9 cellular contexts compared by ENCODE assay signal in the genomic region with DNA sequence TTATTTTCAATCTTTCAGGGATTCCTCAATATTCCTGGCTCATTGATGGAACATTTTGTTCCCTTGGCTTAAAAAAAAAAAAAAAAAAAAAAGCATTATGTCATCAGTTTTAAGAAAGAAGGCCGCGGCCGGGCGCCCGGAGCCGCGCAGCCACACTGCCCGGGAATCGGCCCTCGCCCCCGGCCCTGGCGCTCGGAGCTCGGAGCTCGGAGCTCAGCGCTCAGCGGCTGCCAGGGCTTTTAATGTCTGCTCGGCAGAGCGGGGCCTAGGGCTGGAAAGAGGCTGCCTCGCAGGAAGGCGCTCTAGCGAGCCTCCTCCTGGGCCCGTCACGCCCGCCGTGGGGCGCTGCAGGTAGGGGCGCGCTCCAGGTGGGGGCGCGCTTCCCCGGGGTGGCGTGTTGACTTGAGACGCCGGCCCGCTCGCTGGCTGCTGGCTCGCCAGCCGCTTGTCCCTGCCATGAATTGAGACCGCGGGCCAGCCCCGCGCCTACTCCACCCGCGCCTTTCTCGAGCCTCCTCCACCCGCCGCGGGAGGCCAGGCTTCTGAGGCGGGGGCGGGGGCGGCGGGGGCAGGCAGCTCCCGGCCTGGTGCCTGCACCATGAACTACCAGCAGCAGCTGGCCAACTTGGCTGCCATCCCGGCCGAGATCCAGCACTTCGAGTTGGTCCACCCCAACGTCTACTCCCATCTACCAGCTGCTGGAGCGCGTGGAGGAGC. TPM values are rescaled to one million over a fixed set of nuclear protein-coding genes. Genes with fewer than 3 reads are reported as not detected.
A peak's percentile ranks its signal among the peaks of the same experiment; 100 is the strongest.
DNase-seq lines count a peak whose midpoint lies in the region; ATAC-seq and TF ChIP-seq lines count a peak whose summit lies in the region.
"Had no signal": no experiment of that assay in that cellular context is flagged by ENCODE, and none has a peak within 500 bp of the region (broad histone marks: within the 10 kb centered on the region; RNA-seq: fewer than 3 reads in every experiment).

No MANE protein-coding gene starts in this region.

- ATAC-seq in stimulated activated naive CD8-positive, alpha-beta T cell treated with anti-CD3 and anti-CD28 coated beads, Interleukin-15, amount 100 ng/mL, for 72 hours = peak; percentile 58
- ATAC-seq in stimulated activated naive CD8-positive, alpha-beta T cell treated with anti-CD3 and anti-CD28 coated beads, Interleukin-15, Interleukin-2, amounts not matched to agents 100 U/mL and 50 U/mL, for 24 hours = no peak
- no peak for ATAC-seq in natural killer cell treated with Interleukin-12 subunit alpha and Interleukin-12 subunit beta and Interleukin-15 and Interleukin-18, amount 100 ng/mL, for 72 hours
- ATAC-seq: GM12878 had no signal

- H2AK5ac ChIP-seq in trophoblast cell (ENCODE audit: low read length) = no peak overlapping the region

- DNase-seq in stimulated activated naive CD8-positive, alpha-beta T cell treated with anti-CD3 and anti-CD28 coated beads, Interleukin-15, amount 100 ng/mL, for 72 hours = no peak
- no peak for DNase-seq in stimulated activated naive CD8-positive, alpha-beta T cell treated with anti-CD3 and anti-CD28 coated beads, Interleukin-15, Interleukin-2, amounts not matched to agents 100 U/mL and 50 U/mL, for 24 hours
- DNase-seq in SK-N-DZ (ENCODE audit: low spot score) (peak; percentile 47), glutamatergic neuron (peak; percentile 73), trophoblast cell (peak; percentile 14 to 52), activated T-cell treated with anti-CD3 and anti-CD28 coated beads for 4 hours (no peak), AML-193 (lab: John Stamatoyannopoulos, UW) (no peak)
- no peak for DNase-seq in natural killer cell treated with Interleukin-12 subunit alpha and Interleukin-12 subunit beta and Interleukin-15 and Interleukin-18, amount 100 ng/mL, for 72 hours (ENCODE audit: low spot score)

- H3K27ac Mint-ChIP-seq in stimulated activated naive CD8-positive, alpha-beta T cell treated with anti-CD3 and anti-CD28 coated beads, Interleukin-15, amount 100 ng/mL, for 72 hours = no peak overlapping the region
- no peak overlapping the region for H3K27ac Mint-ChIP-seq in glutamatergic neuron (ENCODE audit: unreplicated experiment)
- no peak overlapping the region for H3K27ac Mint-ChIP-seq in natural killer cell treated with Interleukin-12 subunit alpha and Interleukin-12 subunit beta and Interleukin-15 and Interleukin-18, amount 100 ng/mL, for 72 hours

- no peak overlapping the region for H3K18ac ChIP-seq in trophoblast cell (ENCODE audit: low read length)

- H3K4me1 ChIP-seq in trophoblast cell (ENCODE audit: control insufficient read depth in 1 of 2, insufficient read depth in 2 of 2, low read length in 2 of 2) = no peaks in the 10 kb centered on the region

- peak overlapping the region; percentile 52 for H2AFZ ChIP-seq in trophoblast cell (ENCODE audit: insufficient read depth, low read length, poor library complexity)

- no peaks in the 10 kb centered on the region for H3K9me3 Mint-ChIP-seq in stimulated activated naive CD8-positive, alpha-beta T cell treated with anti-CD3 and anti-CD28 coated beads, Interleukin-15, amount 100 ng/mL, for 72 hours
- peaks cover 6% of the 10 kb centered on the region for H3K9me3 Mint-ChIP-seq in glutamatergic neuron (ENCODE audit: unreplicated experiment)
- H3K9me3 Mint-ChIP-seq in natural killer cell treated with Interleukin-12 subunit alpha and Interleukin-12 subunit beta and Interleukin-15 and Interleukin-18, amount 100 ng/mL, for 72 hours = peaks cover 3% of the 10 kb centered on the region

- H3K27me3 ChIP-seq in trophoblast cell (ENCODE audit: insufficient read depth, low read length) = no peaks in the 10 kb centered on the region

- TF ChIP-seq CTCF in glutamatergic neuron (IDR thresholded peaks at IDR 0.05; ENCODE audit: partially characterized antibody, unreplicated experiment) = peak; percentile 67

- no peaks in the 10 kb centered on the region for H3K79me2 ChIP-seq in trophoblast cell (ENCODE audit: control insufficient read depth, insufficient read depth, low read length, poor library complexity)

- H2BK12ac ChIP-seq in trophoblast cell (ENCODE audit: low read length) = no peak overlapping the region

- no peak overlapping the region for H3K4me3 Mint-ChIP-seq in stimulated activated naive CD8-positive, alpha-beta T cell treated with anti-CD3 and anti-CD28 coated beads, Interleukin-15, amount 100 ng/mL, for 72 hours
- peak overlapping the region; percentile 67 for H3K4me3 Mint-ChIP-seq in glutamatergic neuron (ENCODE audit: unreplicated experiment)
- no peak overlapping the region for H3K4me3 Mint-ChIP-seq in natural killer cell treated with Interleukin-12 subunit alpha and Interleukin-12 subunit beta and Interleukin-15 and Interleukin-18, amount 100 ng/mL, for 72 hours

- no peak overlapping the region for H4K12ac ChIP-seq in trophoblast cell (ENCODE audit: low read depth, low read length)

- H3K9me3 ChIP-seq in trophoblast cell (ENCODE audit: insufficient read depth, low read depth, low read length) = peaks cover 6% of the 10 kb centered on the region

- no peak overlapping the region for H2BK120ac ChIP-seq in trophoblast cell (ENCODE audit: insufficient read depth, low read length, poor library complexity)

- no peaks in the 10 kb centered on the region for H3K36me3 ChIP-seq in trophoblast cell (ENCODE audit: control insufficient read depth in 1 of 2, insufficient read depth in 2 of 2, low read length in 2 of 2)

- H3K4me3 ChIP-seq in trophoblast cell (ENCODE audit: low read depth, low read length) = peak overlapping the region; percentile 6
- H3K4me3 ChIP-seq: GM12878 had no signal

- H3K36me3 Mint-ChIP-seq in glutamatergic neuron (ENCODE audit: unreplicated experiment) = peaks cover 6% of the 10 kb centered on the region
- H3K36me3 Mint-ChIP-seq in natural killer cell treated with Interleukin-12 subunit alpha and Interleukin-12 subunit beta and Interleukin-15 and Interleukin-18, amount 100 ng/mL, for 72 hours = no peaks in the 10 kb centered on the region

- no peak overlapping the region for H4K8ac ChIP-seq in trophoblast cell (ENCODE audit: low read depth, low read length)

- no CpG with 5 or more reads among the region's 60 CpGs for WGBS in trophoblast cell (ENCODE audit: extremely low coverage, insufficient coverage, insufficient read length)

- no peak overlapping the region for H3K14ac ChIP-seq in trophoblast cell (ENCODE audit: low read length)

- no peak overlapping the region for H3K4ac ChIP-seq in trophoblast cell (ENCODE audit: low read depth, low read length)

- no peaks in the 10 kb centered on the region for H3K4me1 Mint-ChIP-seq in stimulated activated naive CD8-positive, alpha-beta T cell treated with anti-CD3 and anti-CD28 coated beads, Interleukin-15, amount 100 ng/mL, for 72 hours
- H3K4me1 Mint-ChIP-seq in glutamatergic neuron (ENCODE audit: low read depth, unreplicated experiment) = no peaks in the 10 kb centered on the region
- H3K4me1 Mint-ChIP-seq in natural killer cell treated with Interleukin-12 subunit alpha and Interleukin-12 subunit beta and Interleukin-15 and Interleukin-18, amount 100 ng/mL, for 72 hours (ENCODE audit: low read depth in 2 of 2) = no peaks in the 10 kb centered on the region

- peak overlapping the region; percentile 57 for H3K4me2 ChIP-seq in trophoblast cell (ENCODE audit: low read length)

- no peak overlapping the region for H2BK5ac ChIP-seq in trophoblast cell (ENCODE audit: low read depth, low read length, poor library complexity)

- no peak overlapping the region for H3K23ac ChIP-seq in trophoblast cell (ENCODE audit: low read length)

- no peak overlapping the region for H4K91ac ChIP-seq in trophoblast cell (ENCODE audit: low read depth, low read length)

- H3K27me3 Mint-ChIP-seq in stimulated activated naive CD8-positive, alpha-beta T cell treated with anti-CD3 and anti-CD28 coated beads, Interleukin-15, amount 100 ng/mL, for 72 hours = peaks cover 81% of the 10 kb centered on the region
- H3K27me3 Mint-ChIP-seq in glutamatergic neuron (ENCODE audit: unreplicated experiment) = peaks cover 4% of the 10 kb centered on the region
- H3K27me3 Mint-ChIP-seq in natural killer cell treated with Interleukin-12 subunit alpha and Interleukin-12 subunit beta and Interleukin-15 and Interleukin-18, amount 100 ng/mL, for 72 hours = peaks cover 37 to 43% of the 10 kb centered on the region in 2 donors

- no peak overlapping the region for H3K27ac ChIP-seq in trophoblast cell (ENCODE audit: low read depth, low read length)

- no peak overlapping the region for H3K9ac ChIP-seq in trophoblast cell (ENCODE audit: low read length)

- no peaks in the 10 kb centered on the region for H3K79me1 ChIP-seq in trophoblast cell (ENCODE audit: low read length)

RNA-seq across cellular contexts. Expression of a gene that starts 5.4 kb away (rescaled TPM):
- not detected in 2 replicates for polyA plus RNA-seq in SK-N-DZ (2014; cell fraction: cytosol; rRNA removed)
- polyA plus RNA-seq in SK-N-DZ (2014; cell fraction: nucleus; rRNA removed) = 0.15 TPM in 1 of 2 replicates, not detected in the other
- not detected for total RNA-seq in glutamatergic neuron (ENCODE audit: unreplicated experiment)
- 0.01 TPM in 1 of 2 replicates, not detected in the other for polyA plus RNA-seq in trophoblast cell (2013)
- total RNA-seq in natural killer cell treated with Interleukin-12 subunit alpha and Interleukin-12 subunit beta and Interleukin-15 and Interleukin-18, amount 100 ng/mL, for 72 hours = not detected
- total RNA-seq: GM12878 had no signal

RNA-seq across cellular contexts. Expression of a gene that starts 10.5 kb away (rescaled TPM):
- polyA plus RNA-seq in SK-N-DZ (2014; cell fraction: cytosol; rRNA removed) = not detected in 2 replicates
- not detected in 2 replicates for polyA plus RNA-seq in SK-N-DZ (2014; cell fraction: nucleus; rRNA removed)
- total RNA-seq in glutamatergic neuron (ENCODE audit: unreplicated experiment) = not detected
- not detected in 2 replicates for polyA plus RNA-seq in trophoblast cell (2013)
- not detected for total RNA-seq in natural killer cell treated with Interleukin-12 subunit alpha and Interleukin-12 subunit beta and Interleukin-15 and Interleukin-18, amount 100 ng/mL, for 72 hours
- total RNA-seq: GM12878 had no signal
- polyA plus RNA-seq: GM12878 had no signal

Comparison
In these comparisons a context has a peak if more than half of its experiments do, and no peak if none do; other contexts are left out.
1. DNase-seq: peak in SK-N-DZ (single experiment), glutamatergic neuron (single experiment) and trophoblast cell (2 of 2); none in stimulated activated naive CD8-positive, alpha-beta T cell treated with anti-CD3 and anti-CD28 coated beads, Interleukin-15, amount 100 ng/mL, for 72 hours (0 of 2), stimulated activated naive CD8-positive, alpha-beta T cell treated with anti-CD3 and anti-CD28 coated beads, Interleukin-15, Interleukin-2, amounts not matched to agents 100 U/mL and 50 U/mL, for 24 hours (single experiment), activated T-cell treated with anti-CD3 and anti-CD28 coated beads for 4 hours (single experiment), AML-193 (0 of 2) and natural killer cell treated with Interleukin-12 subunit alpha and Interleukin-12 subunit beta and Interleukin-15 and Interleukin-18, amount 100 ng/mL, for 72 hours (single experiment).